In the genomic region with DNA sequence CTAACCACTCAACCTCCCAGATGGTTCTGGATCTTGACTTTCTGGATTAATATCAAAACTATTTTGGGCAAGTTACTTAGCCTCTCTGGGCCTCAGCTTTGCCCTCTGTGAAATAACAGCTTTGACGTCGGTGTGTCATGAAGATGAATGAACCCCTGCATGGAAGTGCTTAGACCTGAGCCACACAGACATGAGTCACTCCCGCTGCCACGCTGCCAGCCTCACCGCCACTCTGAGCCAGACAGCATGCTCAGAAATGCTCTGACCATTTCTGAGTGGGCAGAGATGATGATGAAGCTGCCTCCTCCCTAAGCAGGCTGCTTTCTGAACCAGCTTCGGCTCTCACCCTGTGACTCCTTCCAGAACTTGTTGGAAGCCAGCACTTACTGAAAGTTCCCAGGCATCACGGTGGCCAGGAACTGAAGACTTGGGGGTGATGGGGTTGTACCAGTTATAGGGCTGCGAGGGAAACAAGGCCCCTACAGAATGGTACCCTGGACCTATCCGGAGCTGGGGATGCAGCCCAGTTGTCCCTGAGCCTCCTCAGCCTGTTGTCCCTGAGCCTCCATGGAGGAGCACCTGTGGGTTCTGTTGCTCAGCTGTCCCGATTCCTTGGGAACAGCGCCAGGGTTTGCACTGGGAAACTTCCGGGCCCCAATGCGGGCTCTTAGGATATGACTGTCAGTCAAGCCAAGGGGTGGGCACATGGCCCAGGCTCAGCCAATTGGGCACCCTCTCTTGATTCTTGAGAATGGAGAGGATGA, we compare ENCODE assay signal across 10 cellular contexts. TPM values are rescaled to one million over a fixed set of nuclear protein-coding genes. Genes with fewer than 3 reads are reported as not detected.
A peak's percentile ranks its signal among the peaks of the same experiment; 100 is the strongest.
DNase-seq lines count a peak whose midpoint lies in the region; ATAC-seq, FAIRE-seq and TF ChIP-seq lines count a peak whose summit lies in the region.
"Had no signal": no experiment of that assay in that cellular context is flagged by ENCODE, and none has a peak within 500 bp of the region (broad histone marks: within the 10 kb centered on the region; RNA-seq: fewer than 3 reads in every experiment).

No MANE protein-coding gene starts in this region.

- CTCF ChIA-PET in HepG2 (lab: Yijun Ruan, JAX; ENCODE audit: low intra/inter-chr PET ratio, low total read pairs) = no interaction called here

- H3K4me3 Mint-ChIP-seq in activated naive CD8-positive, alpha-beta T cell treated with anti-CD3 and anti-CD28 coated beads for 36 hours = no peak overlapping the region
- H3K4me3 Mint-ChIP-seq: naive B cell had no signal

- intact Hi-C loops in HepG2 (cut with micrococcal nuclease; ENCODE audit: unreplicated experiment) (no loop called here), right lobe of liver (cut with DNase I) (loop anchor here in 1 of 2 donors (10.0 kb wide), 1 partner anchor 50 kb away; no protein-coding TSS in a partner anchor), transverse colon (cut with DNase I; ENCODE audit: low total_unique reads) (no loop called here)

- TF ChIP-seq EP300 in HepG2 (IDR thresholded peaks at IDR 0.05; ENCODE audit: low read depth in 2 of 2, low read length in 2 of 2) (no peak), HepG2 (CRISPR knock-in tag; IDR thresholded peaks at IDR 0.05; ENCODE audit: borderline replicate concordance) (no peak), transverse colon (IDR thresholded peaks at IDR 0.05; ENCODE audit: low read depth) (no peak)

- H3K27ac ChIP-seq in HepG2 (ENCODE audit: extremely low read length, insufficient read depth, low read length) (no peak overlapping the region), right lobe of liver (no peak overlapping the region), transverse colon (peak overlapping the region; percentile 52 to 76 (median 68))

- DNase-seq in HepG2 (ENCODE audit: low spot score) (no peak), right lobe of liver (no peak), kidney glomerular epithelial cell (lab: John Stamatoyannopoulos, UW) (peak; percentile 60), transverse colon (peak; percentile 29)
- peak; percentile 64 for DNase-seq in activated naive CD8-positive, alpha-beta T cell treated with anti-CD3 and anti-CD28 coated beads for 36 hours
- DNase-seq: naive B cell had no signal

- no peak overlapping the region for H2AFZ ChIP-seq in HepG2 (ENCODE audit: low read length)

- ATAC-seq in HepG2 (no peak), right lobe of liver (no peak), GM18867 (IDR thresholded peaks at IDR 0.05; ENCODE audit: unreplicated experiment) (no peak), HG02623 (IDR thresholded peaks at IDR 0.05; ENCODE audit: unreplicated experiment) (no peak), HG02610 (IDR thresholded peaks at IDR 0.05; ENCODE audit: unreplicated experiment) (no peak)

- 10% methylated on average over 7 of the region's 13 CpGs for WGBS in HepG2 (ENCODE audit: low lambda C conversion rate)
- WGBS in right lobe of liver (ENCODE audit: insufficient coverage, low coverage, low lambda C conversion rate, missing lambda C conversion rate) = 38% methylated on average over 9 of the region's 13 CpGs
- 20 to 55% methylated on average over 2 to 13 of the region's 13 CpGs for WGBS in transverse colon (ENCODE audit: low coverage in 1 of 2), 2 donors

- H3K36me3 ChIP-seq in HepG2 (replicated peaks in 1 of 2; ENCODE audit: control insufficient read depth in 1 of 2, insufficient read depth in 2 of 2, low read length in 2 of 2) (no peaks in the 10 kb centered on the region), right lobe of liver (no peaks in the 10 kb centered on the region), transverse colon (no peaks in the 10 kb centered on the region)

- TF ChIP-seq POLR2A in HepG2 (IDR thresholded peaks at IDR 0.05; ENCODE audit: insufficient read depth in 1 of 2, low read depth in 2 of 2, low read length in 2 of 2) = no peak
- TF ChIP-seq POLR2A in right lobe of liver (IDR thresholded peaks at IDR 0.05) = no peak
- TF ChIP-seq POLR2A in transverse colon (IDR thresholded peaks at IDR 0.05) = no peak

- H3K27me3 ChIP-seq in HepG2 (ENCODE audit: control insufficient read depth in 1 of 2, insufficient read depth in 2 of 2, low read length in 2 of 2) (peaks cover 4 to 69% of the 10 kb centered on the region in 2 experiments; a peak in 4 of 5 replicates), right lobe of liver (no peaks in the 10 kb centered on the region), transverse colon (no peaks in the 10 kb centered on the region)

- no peak for TF ChIP-seq RAD21 in HepG2 (CRISPR knock-in tag; IDR thresholded peaks at IDR 0.05)

- H3K4me1 ChIP-seq in HepG2 (ENCODE audit: insufficient read depth, low read length) (peaks cover 46% of the 10 kb centered on the region), right lobe of liver (no peaks in the 10 kb centered on the region), transverse colon (no peaks in the 10 kb centered on the region)

- no peaks in the 10 kb centered on the region for H3K9me3 ChIP-seq in HepG2 (ENCODE audit: low read length)
- H3K9me3 ChIP-seq in right lobe of liver = no peaks in the 10 kb centered on the region
- H3K9me3 ChIP-seq in transverse colon = no peaks in the 10 kb centered on the region

- peaks cover 6% of the 10 kb centered on the region for H3K27me3 Mint-ChIP-seq in activated naive CD8-positive, alpha-beta T cell treated with anti-CD3 and anti-CD28 coated beads for 36 hours

- no peaks in the 10 kb centered on the region for H3K36me3 Mint-ChIP-seq in activated naive CD8-positive, alpha-beta T cell treated with anti-CD3 and anti-CD28 coated beads for 36 hours

- H3K4me2 ChIP-seq in HepG2 (ENCODE audit: low read depth, low read length) = no peak overlapping the region

- peak overlapping the region; percentile 80 for H3K27ac Mint-ChIP-seq in activated naive CD8-positive, alpha-beta T cell treated with anti-CD3 and anti-CD28 coated beads for 36 hours
- H3K27ac Mint-ChIP-seq: naive B cell had no signal

- H3K4me3 ChIP-seq in HepG2 (replicated peaks in 1 of 3; ENCODE audit: insufficient read depth in 1 of 3, low read depth in 2 of 3, low read length in 3 of 3) (no peak overlapping the region), right lobe of liver (no peak overlapping the region), transverse colon (no peak overlapping the region)

- no peaks in the 10 kb centered on the region for H4K20me1 ChIP-seq in HepG2 (ENCODE audit: insufficient read depth, low read length)

- H3K9ac ChIP-seq in HepG2 (ENCODE audit: insufficient read depth, low read depth, low read length) = no peak overlapping the region

- TF ChIP-seq CTCF in HepG2 (CRISPR knock-in tag; IDR thresholded peaks at IDR 0.05) (no peak), right lobe of liver (IDR thresholded peaks at IDR 0.05) (no peak), transverse colon (IDR thresholded peaks at IDR 0.05) (no peak)

- BruUV-seq in HepG2 (replicated peaks; lab: Mats Ljungman, UMichigan) = no TSS peak

- H3K79me2 ChIP-seq in HepG2 (ENCODE audit: insufficient read depth, low read length) = no peaks in the 10 kb centered on the region

- no peaks in the 10 kb centered on the region for H3K9me3 Mint-ChIP-seq in activated naive CD8-positive, alpha-beta T cell treated with anti-CD3 and anti-CD28 coated beads for 36 hours

- no peak for FAIRE-seq in HepG2 (lab: Jason Lieb, UNC)

- H3K4me1 Mint-ChIP-seq in activated naive CD8-positive, alpha-beta T cell treated with anti-CD3 and anti-CD28 coated beads for 36 hours = peaks cover 38% of the 10 kb centered on the region

- POLR2A ChIA-PET in HepG2 (lab: Yijun Ruan, JAX) = no interaction called here

- in situ Hi-C loops in HepG2 (cut with HindIII; ENCODE audit: extremely low pct_ligation_motif_present, low pct_unique_long_range_greater_than_20kb) (no loop called here), transverse colon (cut with MboI; ENCODE audit: low pct_ligation_motif_present in 1 of 4, low pct_unique_long_range_greater_than_20kb in 1 of 4, low sequenced_read_pairs in 3 of 4) (no loop called here)

RNA-seq across cellular contexts. Expression of a gene that starts 2.0 kb away (rescaled TPM):
- total RNA-seq in HepG2 (2016; rRNA removed; fragmentation: Illumina TruSeq; extraction: Trizol) (0.11 TPM in 1 of 2 replicates, not detected in the other), right lobe of liver (not detected), transverse colon (not detected)
- total RNA-seq in HepG2 (2016; cell fraction: cytosol; rRNA removed; fragmentation: Illumina TruSeq; extraction: Trizol; ENCODE audit: low read depth) = not detected in 2 replicates
- not detected in 2 replicates for total RNA-seq in HepG2 (2016; cell fraction: insoluble cytoplasmic fraction; rRNA removed; fragmentation: Illumina TruSeq; extraction: Trizol)
- not detected in 2 replicates for total RNA-seq in HepG2 (2016; cell fraction: membrane; rRNA removed; fragmentation: Illumina TruSeq; extraction: Trizol)
- not detected in 2 replicates for total RNA-seq in HepG2 (2016; cell fraction: nucleus; rRNA removed; fragmentation: Illumina TruSeq; extraction: Trizol)
- 0.13 TPM in 1 of 2 replicates, not detected in the other for polyA plus RNA-seq in HepG2 (2011; rRNA removed)
- polyA plus RNA-seq in HepG2 (2011; cell fraction: cytosol; rRNA removed) = not detected in 2 replicates
- polyA plus RNA-seq in HepG2 (2011; cell fraction: nucleus; rRNA removed) = 0.17 TPM in 1 of 2 replicates, not detected in the other
- polyA plus RNA-seq in HepG2 (2012) = 0.11 TPM in 1 of 2 replicates, not detected in the other
- polyA plus RNA-seq in HepG2 (2016; cell fraction: cytosol; fragmentation: Illumina TruSeq; extraction: Trizol; ENCODE audit: low read depth) = not detected in 2 replicates
- not detected in 2 replicates for polyA plus RNA-seq in HepG2 (2016; cell fraction: insoluble cytoplasmic fraction; fragmentation: Illumina TruSeq; extraction: Trizol; ENCODE audit: low read depth)
- polyA plus RNA-seq in HepG2 (2016; cell fraction: membrane; fragmentation: Illumina TruSeq; extraction: Trizol; ENCODE audit: low read depth) = 0.16 TPM in 1 of 2 replicates, not detected in the other
- polyA plus RNA-seq in HepG2 (2016; cell fraction: nucleus; fragmentation: Illumina TruSeq; extraction: Trizol; ENCODE audit: insufficient read depth, low read depth) = 0.33 TPM in 1 of 2 replicates, not detected in the other
- 0.20 TPM in 1 of 2 replicates, not detected in the other for polyA minus RNA-seq in HepG2 (2011; rRNA and poly(A)+ RNA removed; ENCODE audit: low replicate concordance)
- not detected in 2 replicates for polyA minus RNA-seq in HepG2 (2011; cell fraction: cytosol; rRNA and poly(A)+ RNA removed)
- not detected in 2 replicates for polyA minus RNA-seq in HepG2 (2011; cell fraction: nucleus; rRNA and poly(A)+ RNA removed)
- total RNA-seq in activated naive CD8-positive, alpha-beta T cell treated with anti-CD3 and anti-CD28 coated beads for 36 hours = not detected
- total RNA-seq: T-helper 1 cell treated with Interleukin-12 subunit alpha and Interleukin-12 subunit beta and Interleukin-4 antibody, amounts not matched to agents 30 ng/mL and 1 ng/mL, for 36 hours had no signal

RNA-seq across cellular contexts. Expression of a gene that starts 18.7 kb away (rescaled TPM):
- total RNA-seq in HepG2 (2016; rRNA removed; fragmentation: Illumina TruSeq; extraction: Trizol) (0.46 and 0.82 TPM in 2 replicates), right lobe of liver (under 1 TPM; 0.20 to 0.59 (median 0.28) TPM), transverse colon (10 to 100 TPM; 22.1 to 35.8 (median 27.9) TPM)
- 0.26 and 0.40 TPM in 2 replicates for total RNA-seq in HepG2 (2016; cell fraction: cytosol; rRNA removed; fragmentation: Illumina TruSeq; extraction: Trizol; ENCODE audit: low read depth)
- 0.62 and 0.93 TPM in 2 replicates for total RNA-seq in HepG2 (2016; cell fraction: insoluble cytoplasmic fraction; rRNA removed; fragmentation: Illumina TruSeq; extraction: Trizol)
- total RNA-seq in HepG2 (2016; cell fraction: membrane; rRNA removed; fragmentation: Illumina TruSeq; extraction: Trizol) = 0.37 and 0.83 TPM in 2 replicates
- 1.1 and 1.3 TPM in 2 replicates for total RNA-seq in HepG2 (2016; cell fraction: nucleus; rRNA removed; fragmentation: Illumina TruSeq; extraction: Trizol)
- polyA plus RNA-seq in HepG2 (2011; rRNA removed) = 4.1 and 4.5 TPM in 2 replicates
- 4.5 and 6.1 TPM in 2 replicates for polyA plus RNA-seq in HepG2 (2011; cell fraction: cytosol; rRNA removed)
- 9.6 and 13.9 TPM in 2 replicates for polyA plus RNA-seq in HepG2 (2011; cell fraction: nucleus; rRNA removed)
- 0.48 and 0.80 TPM in 2 replicates for polyA plus RNA-seq in HepG2 (2012)
- 0.21 and 0.37 TPM in 2 replicates for polyA plus RNA-seq in HepG2 (2016; cell fraction: cytosol; fragmentation: Illumina TruSeq; extraction: Trizol; ENCODE audit: low read depth)
- 0.58 and 0.71 TPM in 2 replicates for polyA plus RNA-seq in HepG2 (2016; cell fraction: insoluble cytoplasmic fraction; fragmentation: Illumina TruSeq; extraction: Trizol; ENCODE audit: low read depth)
- polyA plus RNA-seq in HepG2 (2016; cell fraction: membrane; fragmentation: Illumina TruSeq; extraction: Trizol; ENCODE audit: low read depth) = 0.35 and 0.43 TPM in 2 replicates
- 1.0 and 1.6 TPM in 2 replicates for polyA plus RNA-seq in HepG2 (2016; cell fraction: nucleus; fragmentation: Illumina TruSeq; extraction: Trizol; ENCODE audit: insufficient read depth, low read depth)
- 14.4 TPM in 1 of 2 replicates, not detected in the other for polyA minus RNA-seq in HepG2 (2011; rRNA and poly(A)+ RNA removed; ENCODE audit: low replicate concordance)
- polyA minus RNA-seq in HepG2 (2011; cell fraction: cytosol; rRNA and poly(A)+ RNA removed) = 3.1 and 3.4 TPM in 2 replicates
- polyA minus RNA-seq in HepG2 (2011; cell fraction: nucleus; rRNA and poly(A)+ RNA removed) = 3.7 and 6.6 TPM in 2 replicates
- 10 to 100 TPM; 26.4 to 29.1 TPM for total RNA-seq in activated naive CD8-positive, alpha-beta T cell treated with anti-CD3 and anti-CD28 coated beads for 36 hours

RNA-seq across cellular contexts. Expression of a gene that starts 31.0 kb away (rescaled TPM):
- total RNA-seq in HepG2 (2016; rRNA removed; fragmentation: Illumina TruSeq; extraction: Trizol) (2.2 and 2.4 TPM in 2 replicates), right lobe of liver (1 to 10 TPM in 2 of 6 experiments, under 1 TPM in 4; 0.59 to 3.7 (median 0.85) TPM), transverse colon (1 to 10 TPM in 2 of 4 donors, not detected in 2; 2.6 to 2.7 TPM)
- 0.30 and 0.44 TPM in 2 replicates for total RNA-seq in HepG2 (2016; cell fraction: cytosol; rRNA removed; fragmentation: Illumina TruSeq; extraction: Trizol; ENCODE audit: low read depth)
- total RNA-seq in HepG2 (2016; cell fraction: insoluble cytoplasmic fraction; rRNA removed; fragmentation: Illumina TruSeq; extraction: Trizol) = 1.8 and 1.9 TPM in 2 replicates
- total RNA-seq in HepG2 (2016; cell fraction: membrane; rRNA removed; fragmentation: Illumina TruSeq; extraction: Trizol) = 1.2 and 1.4 TPM in 2 replicates
- 2.6 and 3.1 TPM in 2 replicates for total RNA-seq in HepG2 (2016; cell fraction: nucleus; rRNA removed; fragmentation: Illumina TruSeq; extraction: Trizol)
- 2.4 and 3.0 TPM in 2 replicates for polyA plus RNA-seq in HepG2 (2011; rRNA removed)
- polyA plus RNA-seq in HepG2 (2011; cell fraction: cytosol; rRNA removed) = 2.3 and 2.6 TPM in 2 replicates
- 3.9 and 4.1 TPM in 2 replicates for polyA plus RNA-seq in HepG2 (2011; cell fraction: nucleus; rRNA removed)
- polyA plus RNA-seq in HepG2 (2012) = 1.4 and 1.9 TPM in 2 replicates
- polyA plus RNA-seq in HepG2 (2016; cell fraction: cytosol; fragmentation: Illumina TruSeq; extraction: Trizol; ENCODE audit: low read depth) = 0.21 and 0.70 TPM in 2 replicates
- polyA plus RNA-seq in HepG2 (2016; cell fraction: insoluble cytoplasmic fraction; fragmentation: Illumina TruSeq; extraction: Trizol; ENCODE audit: low read depth) = 2.0 and 2.3 TPM in 2 replicates
- 0.58 and 1.0 TPM in 2 replicates for polyA plus RNA-seq in HepG2 (2016; cell fraction: membrane; fragmentation: Illumina TruSeq; extraction: Trizol; ENCODE audit: low read depth)
- 2.1 and 2.3 TPM in 2 replicates for polyA plus RNA-seq in HepG2 (2016; cell fraction: nucleus; fragmentation: Illumina TruSeq; extraction: Trizol; ENCODE audit: insufficient read depth, low read depth)
- polyA minus RNA-seq in HepG2 (2011; rRNA and poly(A)+ RNA removed; ENCODE audit: low replicate concordance) = 0.49 and 8.2 TPM in 2 replicates
- 3.3 and 4.7 TPM in 2 replicates for polyA minus RNA-seq in HepG2 (2011; cell fraction: cytosol; rRNA and poly(A)+ RNA removed)
- 10.0 and 11.3 TPM in 2 replicates for polyA minus RNA-seq in HepG2 (2011; cell fraction: nucleus; rRNA and poly(A)+ RNA removed)
- total RNA-seq in activated naive CD8-positive, alpha-beta T cell treated with anti-CD3 and anti-CD28 coated beads for 36 hours = under 1 TPM; 0.31 to 0.48 TPM

Comparison
In these comparisons a context has a peak if more than half of its experiments do, and no peak if none do; other contexts are left out.
1. DNase-seq: peak in activated naive CD8-positive, alpha-beta T cell treated with anti-CD3 and anti-CD28 coated beads for 36 hours (single experiment), kidney glomerular epithelial cell (single experiment) and transverse colon (single experiment); none in HepG2 (single experiment) and right lobe of liver (0 of 3).
2. H3K27ac ChIP-seq: peak in transverse colon (4 of 4); none in HepG2 (single experiment) and right lobe of liver (0 of 3).
3. RNA of a gene that starts 18.7 kb away (total RNA-seq): 22.1 to 35.8 TPM in transverse colon and 26.4 to 29.1 TPM in activated naive CD8-positive, alpha-beta T cell treated with anti-CD3 and anti-CD28 coated beads for 36 hours; 0.26 to 1.3 TPM in HepG2 and 0.20 to 0.59 TPM in right lobe of liver; every median in the first group is over 4 times any median in the second.